In genomic region chr4:79906996-79907395, GRCh38 we compare ENCODE assay signal across 20 cellular contexts.
"Had no signal": no experiment of that assay in that cellular context is flagged by ENCODE, and none has a peak within 500 bp of the region (broad histone marks: within the 10 kb centered on the region; RNA-seq: fewer than 3 reads in every experiment).

No MANE protein-coding gene starts in this region.

- H3K27me3 ChIP-seq: esophagus squamous epithelium, tibial artery, vagina had no signal

- DNase-seq: activated CD4-positive, alpha-beta T cell treated with anti-CD3 and anti-CD28 coated beads, Interleukin-2, amount 50 U/mL, for 1 hour; activated naive CD4-positive, alpha-beta T cell; activated naive CD8-positive, alpha-beta T cell treated with anti-CD3 and anti-CD28 coated beads, Interleukin-2, amount 10 ng/mL, durations not matched to agents 7 days and 5 days; anterior cingulate cortex; cerebellar nuclear complex; effector CD8-positive, alpha-beta T cell; esophagus squamous epithelium; foreskin fibroblast; glutamatergic neuron; immature natural killer cell; mesendoderm; right cardiac atrium; stimulated activated CD4-positive, alpha-beta T cell treated with anti-CD3 and anti-CD28 coated beads, Interleukin-15, amount 100 ng/mL, for 24 hours; stimulated activated CD4-positive, alpha-beta T cell treated with anti-CD3 and anti-CD28 coated beads, Interleukin-4, amount 100 ng/mL, for 1 hour; tibial artery had no signal

- H3K4me1 ChIP-seq: esophagus squamous epithelium, prostate gland, tibial artery, vagina had no signal

- H3K9me3 ChIP-seq: esophagus squamous epithelium, prostate gland, tibial artery, vagina had no signal

- H3K9me3 Mint-ChIP-seq: activated T-helper 1 cell treated with anti-CD3 and anti-CD28 coated beads, Interleukin-12 subunit alpha, Interleukin-12 subunit beta, Interleukin-2, Interleukin-4 antibody, amounts not matched to agents 30 ng/mL and 10 ng/mL and 1 ng/mL, durations not matched to agents 14 hours and 24 hours and 36 hours; immature natural killer cell had no signal

- H3K4me3 ChIP-seq: esophagus squamous epithelium, prostate gland, skin epidermis, tibial artery, vagina had no signal

- FAIRE-seq: endothelial cell of umbilical vein had no signal

- H3K27ac ChIP-seq: esophagus squamous epithelium, prostate gland, skin epidermis, tibial artery, vagina had no signal

- ATAC-seq: right cardiac atrium had no signal

- H3K27me3 Mint-ChIP-seq: activated naive CD8-positive, alpha-beta T cell treated with anti-CD3 and anti-CD28 coated beads, Interleukin-2, amount 10 ng/mL, durations not matched to agents 7 days and 5 days had no signal

- H3K4me3 Mint-ChIP-seq: activated naive CD8-positive, alpha-beta T cell treated with anti-CD3 and anti-CD28 coated beads, Interleukin-2, amount 10 ng/mL, durations not matched to agents 7 days and 5 days; activated T-helper 1 cell treated with anti-CD3 and anti-CD28 coated beads, Interleukin-12 subunit alpha, Interleukin-12 subunit beta, Interleukin-2, Interleukin-4 antibody, amounts not matched to agents 30 ng/mL and 10 ng/mL and 1 ng/mL, durations not matched to agents 14 hours and 24 hours and 36 hours had no signal

- H3K27ac Mint-ChIP-seq: activated naive CD8-positive, alpha-beta T cell treated with anti-CD3 and anti-CD28 coated beads, Interleukin-2, amount 10 ng/mL, durations not matched to agents 7 days and 5 days; activated T-helper 1 cell treated with anti-CD3 and anti-CD28 coated beads, Interleukin-12 subunit alpha, Interleukin-12 subunit beta, Interleukin-2, Interleukin-4 antibody, amounts not matched to agents 30 ng/mL and 10 ng/mL and 1 ng/mL, durations not matched to agents 14 hours and 24 hours and 36 hours had no signal
